In genomic region chr12:90940872-90941499, GRCh38 we compare ENCODE assay signal across 9 cellular contexts. TPM values are rescaled to one million over a fixed set of nuclear protein-coding genes. Genes with fewer than 3 reads are reported as not detected.
DNase-seq lines count a peak whose midpoint lies in the region; ATAC-seq, FAIRE-seq and TF ChIP-seq lines count a peak whose summit lies in the region.
"Had no signal": no experiment of that assay in that cellular context is flagged by ENCODE, and none has a peak within 500 bp of the region (broad histone marks: within the 10 kb centered on the region; RNA-seq: fewer than 3 reads in every experiment).

No MANE protein-coding gene starts in this region.

- TF ChIP-seq RAD21 in liver (IDR thresholded peaks at IDR 0.05) = peak; percentile 81

- H3K27me3 Mint-ChIP-seq in stimulated activated naive CD8-positive, alpha-beta T cell treated with anti-CD3 and anti-CD28 coated beads, Interleukin-15, amount 100 ng/mL, for 72 hours = peaks cover 21% of the 10 kb centered on the region
- no peaks in the 10 kb centered on the region for H3K27me3 Mint-ChIP-seq in astrocyte (ENCODE audit: low read depth, unreplicated experiment)

- no peaks in the 10 kb centered on the region for H3K36me3 Mint-ChIP-seq in astrocyte (ENCODE audit: low read depth, unreplicated experiment)

- H3K4me1 ChIP-seq in astrocyte (ENCODE audit: insufficient read depth, low read length) (peaks cover 9% of the 10 kb centered on the region), liver (ENCODE audit: control insufficient read depth in 4 of 4, insufficient read depth in 4 of 4, low read length in 3 of 4) (peaks cover 0 to 8% (median 1%) of the 10 kb centered on the region in 4 donors)

- H3K36me3 ChIP-seq in astrocyte (ENCODE audit: insufficient read depth, low read length) (no peaks in the 10 kb centered on the region), liver (ENCODE audit: control insufficient read depth in 4 of 4, insufficient read depth in 3 of 4, low read depth in 1 of 4, low read length in 3 of 4) (no peaks in the 10 kb centered on the region)

- no peaks in the 10 kb centered on the region for H3K4me1 Mint-ChIP-seq in stimulated activated naive CD8-positive, alpha-beta T cell treated with anti-CD3 and anti-CD28 coated beads, Interleukin-15, amount 100 ng/mL, for 72 hours
- peaks cover 11% of the 10 kb centered on the region for H3K4me1 Mint-ChIP-seq in astrocyte (ENCODE audit: low read depth, unreplicated experiment)

- WGBS in liver = 38% methylated on average over 3 of the region's 3 CpGs

- no peak overlapping the region for H3K4me3 ChIP-seq in astrocyte (ENCODE audit: insufficient read depth, low read depth, low read length)
- no peak overlapping the region for H3K4me3 ChIP-seq in liver (ENCODE audit: low read depth in 1 of 3, low read length in 3 of 3)

- H3K27ac Mint-ChIP-seq in stimulated activated naive CD8-positive, alpha-beta T cell treated with anti-CD3 and anti-CD28 coated beads, Interleukin-15, amount 100 ng/mL, for 72 hours = no peak overlapping the region
- no peak overlapping the region for H3K27ac Mint-ChIP-seq in astrocyte (ENCODE audit: unreplicated experiment)

- DNase-seq in stimulated activated naive CD8-positive, alpha-beta T cell treated with anti-CD3 and anti-CD28 coated beads, Interleukin-15, amount 100 ng/mL, for 72 hours = no peak
- DNase-seq in stimulated activated naive CD8-positive, alpha-beta T cell treated with anti-CD3 and anti-CD28 coated beads, Interleukin-15, Interleukin-2, amounts not matched to agents 100 U/mL and 50 U/mL, for 24 hours = no peak
- DNase-seq in NCI-H2171 treated with DMSO at 0.1 percent for 48 hours (lab: John Stamatoyannopoulos, UW) (peak; percentile 85), astrocyte (ENCODE audit: low read depth) (peak; percentile 52), putamen (ENCODE audit: low spot score) (no peak)
- DNase-seq in stimulated activated CD4-positive, alpha-beta T cell treated with anti-CD3 and anti-CD28 coated beads, Interleukin-4, amount 100 ng/mL, for 1 hour = no peak

- no peaks in the 10 kb centered on the region for H3K9me3 Mint-ChIP-seq in stimulated activated naive CD8-positive, alpha-beta T cell treated with anti-CD3 and anti-CD28 coated beads, Interleukin-15, amount 100 ng/mL, for 72 hours
- no peaks in the 10 kb centered on the region for H3K9me3 Mint-ChIP-seq in astrocyte (ENCODE audit: unreplicated experiment)

- H3K27me3 ChIP-seq in astrocyte (ENCODE audit: insufficient read depth, low read length) (no peaks in the 10 kb centered on the region), liver (ENCODE audit: control insufficient read depth in 4 of 4, insufficient read depth in 4 of 4, low read length in 3 of 4) (no peaks in the 10 kb centered on the region)

- no peak overlapping the region for H3K4me3 Mint-ChIP-seq in stimulated activated naive CD8-positive, alpha-beta T cell treated with anti-CD3 and anti-CD28 coated beads, Interleukin-15, amount 100 ng/mL, for 72 hours
- no peak overlapping the region for H3K4me3 Mint-ChIP-seq in astrocyte (ENCODE audit: unreplicated experiment)

- no peak for FAIRE-seq in astrocyte (lab: Jason Lieb, UNC)

- peak; percentile 45 for ATAC-seq in stimulated activated naive CD8-positive, alpha-beta T cell treated with anti-CD3 and anti-CD28 coated beads, Interleukin-15, amount 100 ng/mL, for 72 hours
- no peak for ATAC-seq in stimulated activated naive CD8-positive, alpha-beta T cell treated with anti-CD3 and anti-CD28 coated beads, Interleukin-15, Interleukin-2, amounts not matched to agents 100 U/mL and 50 U/mL, for 24 hours
- ATAC-seq in HG02870 (IDR thresholded peaks at IDR 0.05; ENCODE audit: unreplicated experiment) = peak; percentile 77

- no peaks in the 10 kb centered on the region for H3K9me3 ChIP-seq in astrocyte (ENCODE audit: insufficient read depth, low read depth, low read length)
- H3K9me3 ChIP-seq in liver (ENCODE audit: control insufficient read depth in 4 of 4, low read length in 3 of 4) = no peaks in the 10 kb centered on the region

- no peak overlapping the region for H2AFZ ChIP-seq in astrocyte (ENCODE audit: low read depth, low read length)

- no peaks in the 10 kb centered on the region for H4K20me1 ChIP-seq in astrocyte (ENCODE audit: insufficient read depth, low read length)

- TF ChIP-seq CTCF in astrocyte (IDR thresholded peaks at IDR 0.05; ENCODE audit: insufficient read depth, low read depth, low read length) = peak; percentile 69
- peak; percentile 50 for TF ChIP-seq CTCF in liver (IDR thresholded peaks at IDR 0.05; ENCODE audit: low read depth, low read length, missing input control)

- H3K79me2 ChIP-seq in astrocyte (ENCODE audit: insufficient read depth, low read length) = no peaks in the 10 kb centered on the region

- no peak overlapping the region for H3K4me2 ChIP-seq in astrocyte (ENCODE audit: low read length)

- H3K27ac ChIP-seq in astrocyte (ENCODE audit: low read depth, low read length) (no peak overlapping the region), liver (ENCODE audit: low read depth in 1 of 2, low read length in 2 of 2) (no peak overlapping the region)
- H3K27ac ChIP-seq: epithelial cell of prostate had no signal

- H3K9ac ChIP-seq in astrocyte (ENCODE audit: low read length) (no peak overlapping the region), liver (ENCODE audit: low read depth in 1 of 2, low read length in 2 of 2) (no peak overlapping the region)

TF ChIP-seq in liver, 16 proteins besides CTCF, POLR2A, EP300 and RAD21:
- TF ChIP-seq RXRA (IDR thresholded peaks at IDR 0.05) = no peak
- TF ChIP-seq TAF1 (conservative IDR thresholded peaks at IDR 0.05) = no peak
- TF ChIP-seq FOXA1 (IDR thresholded peaks at IDR 0.05) = no peak
- no peak for TF ChIP-seq GABPA (IDR thresholded peaks at IDR 0.05 in 1 of 2, conservative IDR thresholded peaks at IDR 0.05 in 1 of 2)
- no peak for TF ChIP-seq ATF3 (IDR thresholded peaks at IDR 0.05)
- TF ChIP-seq EGR1 (IDR thresholded peaks at IDR 0.05; ENCODE audit: low read depth in 2 of 2) = no peak
- no peak for TF ChIP-seq HNF4A (conservative IDR thresholded peaks at IDR 0.05)
- no peak for TF ChIP-seq MAX (IDR thresholded peaks at IDR 0.05)
- TF ChIP-seq REST (IDR thresholded peaks at IDR 0.05) = no peak
- no peak for TF ChIP-seq NR2F2 (IDR thresholded peaks at IDR 0.05)
- no peak for TF ChIP-seq SP1 (IDR thresholded peaks at IDR 0.05)
- TF ChIP-seq JUND (IDR thresholded peaks at IDR 0.05) = no peak

RNA-seq across cellular contexts. Expression of gene CCER1, which starts 14.0 kb away (rescaled TPM):
- not detected in 2 replicates for total RNA-seq in astrocyte
- not detected for total RNA-seq in liver
- not detected for polyA plus RNA-seq in liver

Comparison
In these comparisons a context has a peak if more than half of its experiments do, and no peak if none do; other contexts are left out.
1. DNase-seq: peak in NCI-H2171 treated with DMSO at 0.1 percent for 48 hours (single experiment) and astrocyte (single experiment); none in stimulated activated naive CD8-positive, alpha-beta T cell treated with anti-CD3 and anti-CD28 coated beads, Interleukin-15, amount 100 ng/mL, for 72 hours (0 of 2), stimulated activated naive CD8-positive, alpha-beta T cell treated with anti-CD3 and anti-CD28 coated beads, Interleukin-15, Interleukin-2, amounts not matched to agents 100 U/mL and 50 U/mL, for 24 hours (single experiment), stimulated activated CD4-positive, alpha-beta T cell treated with anti-CD3 and anti-CD28 coated beads, Interleukin-4, amount 100 ng/mL, for 1 hour (single experiment) and putamen (single experiment).